In the genomic region with DNA sequence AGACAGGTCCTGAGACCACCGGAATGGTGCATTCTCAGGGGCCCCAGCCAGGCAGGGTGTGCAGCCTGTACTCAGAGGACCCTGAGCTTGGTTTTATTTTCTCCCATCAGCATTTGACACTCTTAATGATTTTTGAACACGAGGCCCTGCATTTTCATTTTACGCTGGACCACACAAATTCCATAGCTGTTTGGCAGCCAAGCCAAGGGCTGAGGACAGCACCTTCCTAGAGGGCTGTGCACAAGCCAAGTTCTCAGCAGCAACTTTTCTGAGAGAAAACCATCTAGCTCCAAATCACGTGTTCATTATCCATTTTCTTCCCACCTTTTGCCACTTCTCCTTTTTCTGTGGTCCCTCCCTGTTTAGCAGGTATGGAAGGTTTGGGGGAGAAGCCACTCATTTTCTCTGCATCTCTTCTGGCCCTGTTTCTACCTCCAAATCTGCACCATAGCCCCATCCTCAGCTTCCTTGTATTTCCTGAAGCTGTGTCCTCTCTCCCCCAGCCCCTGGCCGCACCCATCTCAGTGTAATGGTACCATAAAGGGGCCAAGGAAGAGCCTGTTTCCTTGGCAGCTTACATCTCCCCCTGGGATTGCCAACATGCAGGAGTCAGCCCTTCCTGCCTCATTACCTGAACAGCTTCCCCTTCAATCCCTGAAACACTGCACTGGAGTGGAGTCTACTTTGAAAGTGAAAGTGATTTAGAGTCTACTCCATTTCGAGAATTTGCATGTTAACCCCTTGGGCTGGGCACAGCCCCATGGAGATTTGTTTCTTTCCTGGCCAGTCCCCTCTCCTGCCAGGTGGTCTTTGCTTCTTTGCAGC, we compare ENCODE assay signal across 9 cellular contexts.
DNase-seq lines count a peak whose midpoint lies in the region; ATAC-seq and TF ChIP-seq lines count a peak whose summit lies in the region.
"Had no signal": no experiment of that assay in that cellular context is flagged by ENCODE, and none has a peak within 500 bp of the region (broad histone marks: within the 10 kb centered on the region; RNA-seq: fewer than 3 reads in every experiment).

No MANE protein-coding gene starts in this region.

- H3K4me3 ChIP-seq in DOHH2 (ENCODE audit: low read length), result no peak overlapping the region
- H3K4me3 ChIP-seq in right lobe of liver, result peak overlapping the region in 2 of 3 donors; percentile 10 to 19
- peak overlapping the region in 2 of 4 donors; percentile 4 to 42 for H3K4me3 ChIP-seq in esophagus squamous epithelium

- no peaks in the 10 kb centered on the region for H3F3A ChIP-seq in DOHH2 (ENCODE audit: control insufficient read depth, insufficient read depth)

- TF ChIP-seq POLR2A in right lobe of liver (IDR thresholded peaks at IDR 0.05), result no peak
- TF ChIP-seq POLR2A in esophagus squamous epithelium (IDR thresholded peaks at IDR 0.05), result no peak

- intact Hi-C loops in right lobe of liver (cut with DNase I), result no loop called here
- intact Hi-C loops in esophagus squamous epithelium (cut with DNase I), result no loop called here

- no peaks in the 10 kb centered on the region for H3K79me2 ChIP-seq in DOHH2 (ENCODE audit: control insufficient read depth, low read length)

- DNase-seq in right lobe of liver, result no peak
- DNase-seq in esophagus squamous epithelium (lab: John Stamatoyannopoulos, UW), result no peak
- no peak for DNase-seq in CD1c-positive myeloid dendritic cell (ENCODE audit: extremely low spot score)
- no peak for DNase-seq in HT-29 (ENCODE audit: low spot score)
- no peak for DNase-seq in activated CD4-positive, alpha-beta T cell treated with anti-CD3 and anti-CD28 coated beads, Interleukin-2, amount 50 U/mL, for 48 hours

- H4K20me1 ChIP-seq in DOHH2 (ENCODE audit: control insufficient read depth, insufficient read depth, low read depth, low read length), result no peaks in the 10 kb centered on the region

- 19% methylated on average over 2 of the region's 6 CpGs for WGBS in right lobe of liver (ENCODE audit: insufficient coverage, low coverage, low lambda C conversion rate, missing lambda C conversion rate)
- WGBS in esophagus squamous epithelium, 2 donors, result 60 to 67% methylated on average over 6 of the region's 6 CpGs

- H3K4me1 ChIP-seq in DOHH2 (ENCODE audit: control insufficient read depth, low read length), result no peaks in the 10 kb centered on the region
- H3K4me1 ChIP-seq in right lobe of liver, result no peaks in the 10 kb centered on the region
- H3K4me1 ChIP-seq in esophagus squamous epithelium, result peaks cover 3 to 50% (median 11%) of the 10 kb centered on the region in 3 donors

- H3K36me3 ChIP-seq in DOHH2 (ENCODE audit: control insufficient read depth, low read length) (no peaks in the 10 kb centered on the region), right lobe of liver (no peaks in the 10 kb centered on the region), esophagus squamous epithelium (no peaks in the 10 kb centered on the region)

- ATAC-seq in GM21576 (IDR thresholded peaks at IDR 0.05; ENCODE audit: unreplicated experiment) (peak; percentile 68), SK-N-SH treated with all-trans-retinoic acid at 6 μM for 48 hours (peak; percentile 61), right lobe of liver (peak; percentile 76 to 88 (median 82))
- ATAC-seq: HCT116 had no signal

- H3K4me2 ChIP-seq in DOHH2 (ENCODE audit: low read length), result 0 out of 2 replicates have a peak overlapping the region, but pooled peaks have one; percentile 6

- TF ChIP-seq CTCF in DOHH2 (IDR thresholded peaks at IDR 0.05; ENCODE audit: low read depth, low read length, poor library complexity, severe bottlenecking) (no peak), right lobe of liver (IDR thresholded peaks at IDR 0.05) (no peak), esophagus squamous epithelium (IDR thresholded peaks at IDR 0.05) (no peak)

- no peaks in the 10 kb centered on the region for H3K9me3 ChIP-seq in DOHH2 (ENCODE audit: control insufficient read depth, insufficient read depth, low read length)
- no peaks in the 10 kb centered on the region for H3K9me3 ChIP-seq in right lobe of liver
- H3K9me3 ChIP-seq in esophagus squamous epithelium, result no peaks in the 10 kb centered on the region

- H3K27me3 ChIP-seq in DOHH2 (ENCODE audit: control insufficient read depth, low read length) (no peaks in the 10 kb centered on the region), right lobe of liver (no peaks in the 10 kb centered on the region), esophagus squamous epithelium (no peaks in the 10 kb centered on the region)

- no peaks in the 10 kb centered on the region for H3K9me2 ChIP-seq in DOHH2 (replicated peaks; ENCODE audit: control insufficient read depth, low read length)

- H3K27ac ChIP-seq in DOHH2 (ENCODE audit: low read depth, low read length), result no peak overlapping the region
- H3K27ac ChIP-seq in right lobe of liver, result no peak overlapping the region
- H3K27ac ChIP-seq in esophagus squamous epithelium, result peak overlapping the region in 1 of 4 donors; percentile 21

TF ChIP-seq in SK-N-SH treated with all-trans-retinoic acid at 6 μM for 48 hours, 23 proteins besides CTCF, POLR2A, EP300 and RAD21:
- TF ChIP-seq ZNF8 (CRISPR knock-in tag; IDR thresholded peaks at IDR 0.05), result no peak
